In the genomic region with DNA sequence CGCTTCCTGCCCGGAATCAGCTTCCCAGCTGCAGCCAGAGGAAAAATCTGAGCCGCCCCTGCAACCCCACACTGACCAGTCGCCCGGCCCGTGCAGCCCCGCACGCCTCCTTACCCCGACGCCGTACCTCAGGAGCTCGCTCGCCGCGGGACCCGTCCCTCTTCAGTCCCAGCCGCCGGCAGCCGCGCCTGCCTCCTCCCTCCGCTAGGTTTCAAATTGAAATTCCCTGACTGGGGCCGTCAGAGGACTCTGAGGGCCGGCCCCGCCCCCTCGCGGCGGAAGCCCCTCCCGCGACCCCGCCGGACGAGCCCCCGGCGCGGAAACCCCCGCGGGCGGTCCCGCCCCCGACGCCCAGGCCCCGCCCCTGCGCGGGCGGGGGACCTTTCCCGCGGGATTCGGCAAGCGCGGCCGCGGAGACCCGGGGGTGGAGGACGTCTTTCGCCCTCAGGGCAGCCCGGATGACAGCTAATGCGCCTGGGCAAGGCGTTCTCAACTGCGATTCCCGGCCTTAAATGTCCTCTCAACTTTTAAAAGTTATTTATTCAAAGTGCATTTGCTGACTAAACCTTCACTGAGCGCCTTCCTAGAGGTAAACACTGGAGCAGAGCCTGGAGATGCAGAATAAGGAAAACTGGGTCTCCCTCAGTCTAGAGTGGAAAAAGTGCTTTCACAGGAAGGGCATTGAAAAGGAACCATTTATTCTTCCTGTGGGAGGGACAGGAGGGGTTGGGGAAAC, we compare ENCODE assay signal across 8 cellular contexts. TPM values are rescaled to one million over a fixed set of nuclear protein-coding genes. Genes with fewer than 3 reads are reported as not detected.
DNase-seq lines count a peak whose midpoint lies in the region; ATAC-seq and TF ChIP-seq lines count a peak whose summit lies in the region.

TSS of gene EPB41L2 (minus strand) at position 218 of the 736 bp plus-strand sequence. CDS start 106,760 bp downstream, outside the sequence.

- intact Hi-C loops in T-helper 1 cell treated with Interleukin-12 subunit alpha and Interleukin-12 subunit beta and Interleukin-4 antibody, amounts not matched to agents 30 ng/mL and 1 ng/mL, for 36 hours (cut with micrococcal nuclease), result loop anchor here (2.0 to 10.0 kb wide), 8 partner anchors 74 to 1568 kb away; partner anchors contain the start of genes MED23 and SAMD3
- intact Hi-C loops in left cardiac atrium (cut with DNase I) (loop anchor here in 1 of 2 donors (5.0 kb wide), 1 partner anchor 176 kb away; no protein-coding TSS in a partner anchor), prostate gland (cut with DNase I) (loop anchor here (2.0 kb wide), 1 partner anchor 72 kb away; the partner anchor contains the start of gene AKAP7)

- DNase-seq in EH (ENCODE audit: low read depth), result peak; percentile 91
- DNase-seq in amniotic epithelial cell (ENCODE audit: low read depth), result peak; percentile 82
- DNase-seq in left cardiac atrium, result peak; percentile 89
- DNase-seq in prostate gland (ENCODE audit: low spot score), result peak; percentile 75
- DNase-seq in ureter (ENCODE audit: low spot score), result peak; percentile 87

- H3K4me2 ChIP-seq in KMS-11, result peak within 1 kb of the TSS; percentile 83

- ATAC-seq in GM21723 (IDR thresholded peaks at IDR 0.05; ENCODE audit: unreplicated experiment) (peak; percentile 82), left cardiac atrium (peak; percentile 98)

- H3K4me3 ChIP-seq in KMS-11 (IDR thresholded peaks at IDR 0.05; ENCODE audit: insufficient read depth, low read depth, low read length), result no peak within 1 kb of the TSS
- peak within 1 kb of the TSS; percentile 55 to 75 for H3K4me3 ChIP-seq in prostate gland

- H3K79me2 ChIP-seq in KMS-11 (ENCODE audit: insufficient read depth, low read depth), result peaks cover 33% of the 10 kb centered on the region; the same call in 1 of the 2 replicates

- peak within 1 kb of the TSS; percentile 80 for H3K9ac ChIP-seq in KMS-11

- H3K9me3 ChIP-seq in prostate gland, result no peaks in the 10 kb centered on the region

- TF ChIP-seq POLR2A in prostate gland (IDR thresholded peaks at IDR 0.05), result peak; percentile 86

- H2AFZ ChIP-seq in KMS-11 (ENCODE audit: low read depth), result peak within 1 kb of the TSS; percentile 96

- TF ChIP-seq CTCF in KMS-11 (conservative IDR thresholded peaks at IDR 0.05; ENCODE audit: low read depth, low read length) (no peak), prostate gland (IDR thresholded peaks at IDR 0.05) (peak in 3 of 4 experiments; percentile 10 to 40 (median 35))

- H3K36me3 ChIP-seq in KMS-11 (ENCODE audit: insufficient read depth) (no peaks in the 10 kb centered on the region), prostate gland (no peaks in the 10 kb centered on the region)

- H3K4me1 ChIP-seq in KMS-11 (ENCODE audit: low read depth, poor library complexity, severe bottlenecking) (peaks cover 19% of the 10 kb centered on the region), prostate gland (replicated peaks) (no peaks in the 10 kb centered on the region)

- peak within 1 kb of the TSS; percentile 41 for H3K27ac ChIP-seq in KMS-11
- H3K27ac ChIP-seq in prostate gland, result peak within 1 kb of the TSS; percentile 63 to 80

- WGBS in prostate gland, result under 1% methylated on average over 41 of the region's 61 CpGs

- no peaks in the 10 kb centered on the region for H3K27me3 ChIP-seq in KMS-11 (ENCODE audit: insufficient read depth, low read depth)
- H3K27me3 ChIP-seq in prostate gland (replicated peaks; ENCODE audit: insufficient read depth), result no peaks in the 10 kb centered on the region

- H4K20me1 ChIP-seq in KMS-11 (ENCODE audit: insufficient read depth), result no peaks in the 10 kb centered on the region

RNA-seq across cellular contexts. Expression of gene EPB41L2, which starts in this region (rescaled TPM):
- total RNA-seq in T-helper 1 cell treated with Interleukin-12 subunit alpha and Interleukin-12 subunit beta and Interleukin-4 antibody, amounts not matched to agents 30 ng/mL and 1 ng/mL, for 36 hours, result 29.2 and 30.8 TPM in 2 replicates
- total RNA-seq in left cardiac atrium (100 to 1,000 TPM in 1 of 2 donors, 10 to 100 TPM in 1; 83.3 to 130 TPM), prostate gland (100 to 1,000 TPM in 1 of 2 donors, 10 to 100 TPM in 1; 11.9 to 105 TPM), ureter (110 TPM)
